ENCODE assay signal across 8 cellular contexts in the genomic region with DNA sequence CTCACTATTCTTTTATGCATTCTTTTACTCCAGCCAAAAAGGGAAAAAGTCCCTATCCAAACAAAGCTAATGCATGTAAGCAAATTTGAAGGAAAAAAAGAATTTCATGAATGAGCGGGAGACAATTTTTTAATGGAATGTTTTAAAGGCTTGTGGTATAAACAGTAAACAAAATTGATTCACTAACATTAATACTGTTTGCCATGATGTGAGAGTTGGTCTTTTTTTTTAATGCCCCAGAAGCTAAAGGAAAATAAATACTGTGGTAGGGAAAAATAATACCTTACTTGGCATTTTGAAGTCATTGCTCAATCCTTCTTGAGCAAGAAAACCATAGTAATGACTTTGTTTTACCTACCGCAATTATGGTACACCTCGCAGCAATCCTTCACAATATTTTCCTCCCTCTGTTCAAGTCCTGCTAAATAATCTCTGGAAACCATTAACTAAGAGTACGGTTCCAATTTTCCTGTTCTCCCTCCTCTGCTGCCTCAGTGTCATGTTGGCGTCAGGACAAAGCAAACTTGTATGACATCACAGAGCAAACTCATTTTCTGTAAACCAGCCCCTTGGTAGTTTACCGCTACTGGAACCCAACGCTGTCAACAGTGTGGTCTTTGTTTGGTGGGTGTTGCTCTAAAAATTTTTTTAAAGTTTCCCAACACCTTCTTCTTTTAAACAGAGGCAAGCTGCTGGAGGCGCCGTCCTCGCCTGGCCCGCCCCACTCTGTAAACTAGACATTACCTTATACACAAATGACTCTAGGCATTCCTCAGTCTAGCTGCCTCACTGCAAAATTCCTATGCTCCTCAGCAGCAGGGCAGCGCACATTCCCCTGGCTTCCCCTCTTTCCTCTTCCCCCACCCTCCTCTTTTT.
A peak's percentile ranks its signal among the peaks of the same experiment; 100 is the strongest.
DNase-seq lines count a peak whose midpoint lies in the region; ATAC-seq, FAIRE-seq and TF ChIP-seq lines count a peak whose summit lies in the region.

No MANE protein-coding gene starts in this region.

- CTCF ChIA-PET in A549 (lab: Yijun Ruan, JAX), result interaction anchor here (0.7 to 0.8 kb wide), 2 partner anchors 17 kb away, joined by 3 to 4 read pairs; no protein-coding TSS in a partner anchor

- H3K4me2 ChIP-seq in A549, result peak overlapping the region; percentile 72
- peak overlapping the region; percentile 61 for H3K4me2 ChIP-seq in hepatocyte

- TF ChIP-seq EP300 in A549 (IDR thresholded peaks at IDR 0.05), result no peak

- TF ChIP-seq POLR2A in A549 (IDR thresholded peaks at IDR 0.05; ENCODE audit: low read length), result no peak

- no peaks in the 10 kb centered on the region for H3K36me3 ChIP-seq in hepatocyte (replicated peaks; ENCODE audit: insufficient read depth, low read depth)

- H3K27me3 ChIP-seq in hepatocyte, result no peaks in the 10 kb centered on the region

- ATAC-seq in A549, result peak; percentile 95 to 96
- peak; percentile 29 for ATAC-seq in stimulated activated effector memory CD8-positive, alpha-beta T cell treated with anti-CD3 and anti-CD28 coated beads, Interleukin-12 subunit alpha, Interleukin-12 subunit beta, amount 100 ng/mL, for 72 hours
- ATAC-seq in GM19463 (IDR thresholded peaks at IDR 0.05; ENCODE audit: unreplicated experiment), result no peak
- ATAC-seq in HG02870 (IDR thresholded peaks at IDR 0.05; ENCODE audit: unreplicated experiment), result no peak

- no peak overlapping the region for H3K4me3 Mint-ChIP-seq in stimulated activated effector memory CD8-positive, alpha-beta T cell treated with anti-CD3 and anti-CD28 coated beads, Interleukin-12 subunit alpha, Interleukin-12 subunit beta, amount 100 ng/mL, for 72 hours

- POLR2A ChIA-PET in A549 (lab: Yijun Ruan, JAX), result interaction anchor here (0.7 to 1.3 kb wide), 2 partner anchors 78 to 869 kb away, joined by 3 to 4 read pairs; no protein-coding TSS in a partner anchor

- H4K20me1 ChIP-seq in hepatocyte (ENCODE audit: insufficient read depth, poor library complexity, severe bottlenecking), result no peaks in the 10 kb centered on the region

- no peak overlapping the region for H2AFZ ChIP-seq in hepatocyte

- no peak for TF ChIP-seq RAD21 in A549 (conservative IDR thresholded peaks at IDR 0.05 in 1 of 2, IDR thresholded peaks at IDR 0.05 in 1 of 2)

- no peak for FAIRE-seq in A549 (lab: Jason Lieb, UNC)

- TF ChIP-seq CTCF in A549 (IDR thresholded peaks at IDR 0.05), result no peak
- TF ChIP-seq CTCF in hepatocyte (IDR thresholded peaks at IDR 0.05; ENCODE audit: poor library complexity), result no peak

- H3K9me2 ChIP-seq in hepatocyte (replicated peaks; ENCODE audit: insufficient read depth), result no peaks in the 10 kb centered on the region

- peaks cover 4% of the 10 kb centered on the region for H3K9me3 Mint-ChIP-seq in stimulated activated effector memory CD8-positive, alpha-beta T cell treated with anti-CD3 and anti-CD28 coated beads, Interleukin-12 subunit alpha, Interleukin-12 subunit beta, amount 100 ng/mL, for 72 hours

- peaks cover 19% of the 10 kb centered on the region for H3K4me1 Mint-ChIP-seq in stimulated activated effector memory CD8-positive, alpha-beta T cell treated with anti-CD3 and anti-CD28 coated beads, Interleukin-12 subunit alpha, Interleukin-12 subunit beta, amount 100 ng/mL, for 72 hours

- H3K27ac Mint-ChIP-seq in stimulated activated effector memory CD8-positive, alpha-beta T cell treated with anti-CD3 and anti-CD28 coated beads, Interleukin-12 subunit alpha, Interleukin-12 subunit beta, amount 100 ng/mL, for 72 hours, result no peak overlapping the region

- DNase-seq in A549 (ENCODE audit: low read depth in 1 of 2, low spot score in 1 of 2) (peak; percentile 44 to 87), HuH-7.5 (ENCODE audit: low spot score) (peak; percentile 25), hepatocyte (ENCODE audit: low spot score) (no peak), NCI-H2107 (lab: John Stamatoyannopoulos, UW) (no peak)
- DNase-seq in stimulated activated effector memory CD8-positive, alpha-beta T cell treated with anti-CD3 and anti-CD28 coated beads, Interleukin-12 subunit alpha, Interleukin-12 subunit beta, amount 100 ng/mL, for 72 hours (ENCODE audit: low spot score in 2 of 2), result peak in 1 of 2 donors; percentile 45

- no peaks in the 10 kb centered on the region for H3K79me2 ChIP-seq in hepatocyte

- H3K9me3 ChIP-seq in A549 (peaks cover 2% of the 10 kb centered on the region; the same call in 2 of the 3 replicates), hepatocyte (ENCODE audit: low read depth) (no peaks in the 10 kb centered on the region)

- H3K4me1 ChIP-seq in A549, result peaks cover 45% of the 10 kb centered on the region
- H3K4me1 ChIP-seq in hepatocyte (ENCODE audit: insufficient read depth), result peaks cover 42% of the 10 kb centered on the region

- H3K4me3 ChIP-seq in A549 (peak overlapping the region; percentile 27; the same call in 2 of the 3 replicates), hepatocyte (no peak overlapping the region)

- H3K36me3 Mint-ChIP-seq in stimulated activated effector memory CD8-positive, alpha-beta T cell treated with anti-CD3 and anti-CD28 coated beads, Interleukin-12 subunit alpha, Interleukin-12 subunit beta, amount 100 ng/mL, for 72 hours, result no peaks in the 10 kb centered on the region

- H3K27ac ChIP-seq in A549, result peak overlapping the region; percentile 70 to 89
- H3K27ac ChIP-seq in adipose tissue (ENCODE audit: low read depth, low read length), result peak overlapping the region; percentile 34
- H3K27ac ChIP-seq in hepatocyte, result peak overlapping the region; percentile 94

- 8% methylated on average over 12 of the region's 12 CpGs for WGBS in A549 (ENCODE audit: missing lambda C conversion rate)
- WGBS in adipose tissue, 3 donors, result 12 to 41% (median 39%) methylated on average over 12 of the region's 12 CpGs
- 12% methylated on average over 11 of the region's 12 CpGs for whole genome bisulfite sequencing in hepatocyte (ENCODE audit: low lambda C conversion rate, missing lambda C conversion rate)

TF ChIP-seq in A549, 52 proteins besides CTCF, POLR2A, EP300 and RAD21 (continues in another document):
- TF ChIP-seq KDM1A (IDR thresholded peaks at IDR 0.05; ENCODE audit: low read depth), result no peak
- TF ChIP-seq SMC3 (IDR thresholded peaks at IDR 0.05), result no peak
- peak; percentile 64 for TF ChIP-seq MAFK (IDR thresholded peaks at IDR 0.05; ENCODE audit: partially characterized antibody)
- TF ChIP-seq FOSB (CRISPR knock-in tag; IDR thresholded peaks at IDR 0.05), result no peak
- no peak for TF ChIP-seq CBX2 (IDR thresholded peaks at IDR 0.05; ENCODE audit: borderline replicate concordance, low read depth)
- TF ChIP-seq HOXA7 (CRISPR knock-in tag; IDR thresholded peaks at IDR 0.05), result no peak
- no peak for TF ChIP-seq TP53 (CRISPR knock-in tag; IDR thresholded peaks at IDR 0.05)
- TF ChIP-seq, protein P1, sequence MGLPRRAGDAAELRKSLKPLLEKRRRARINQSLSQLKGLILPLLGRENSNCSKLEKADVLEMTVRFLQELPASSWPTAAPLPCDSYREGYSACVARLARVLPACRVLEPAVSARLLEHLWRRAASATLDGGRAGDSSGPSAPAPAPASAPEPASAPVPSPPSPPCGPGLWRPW (IDR thresholded peaks at IDR 0.05), result no peak
- no peak for TF ChIP-seq HEYL (CRISPR knock-in tag; IDR thresholded peaks at IDR 0.05)
- no peak for TF ChIP-seq NFE2L2 (conservative IDR thresholded peaks at IDR 0.05; ENCODE audit: low read length)
- TF ChIP-seq ZNF302 (CRISPR knock-in tag; IDR thresholded peaks at IDR 0.05), result no peak
- no peak for TF ChIP-seq HOXB13 (CRISPR knock-in tag; IDR thresholded peaks at IDR 0.05; ENCODE audit: low read depth)
- TF ChIP-seq RFX5 (IDR thresholded peaks at IDR 0.05), result no peak
- TF ChIP-seq RNF2 (IDR thresholded peaks at IDR 0.05; ENCODE audit: borderline replicate concordance, low read depth), result no peak
- no peak for TF ChIP-seq FOSL2 (IDR thresholded peaks at IDR 0.05)
- TF ChIP-seq FOSL2 (CRISPR knock-in tag; IDR thresholded peaks at IDR 0.05), result peak; percentile 2; the same call in 1 of the 2 replicates
- TF ChIP-seq TFCP2L1 (CRISPR knock-in tag; IDR thresholded peaks at IDR 0.05), result no peak
- TF ChIP-seq SREBF2 (IDR thresholded peaks at IDR 0.05), result no peak
- no peak for TF ChIP-seq PHF8 (IDR thresholded peaks at IDR 0.05; ENCODE audit: borderline replicate concordance, low read depth)
- TF ChIP-seq CHD4 (IDR thresholded peaks at IDR 0.05; ENCODE audit: borderline replicate concordance), result no peak
- TF ChIP-seq JUNB (IDR thresholded peaks at IDR 0.05), result no peak
- TF ChIP-seq, protein P2, sequence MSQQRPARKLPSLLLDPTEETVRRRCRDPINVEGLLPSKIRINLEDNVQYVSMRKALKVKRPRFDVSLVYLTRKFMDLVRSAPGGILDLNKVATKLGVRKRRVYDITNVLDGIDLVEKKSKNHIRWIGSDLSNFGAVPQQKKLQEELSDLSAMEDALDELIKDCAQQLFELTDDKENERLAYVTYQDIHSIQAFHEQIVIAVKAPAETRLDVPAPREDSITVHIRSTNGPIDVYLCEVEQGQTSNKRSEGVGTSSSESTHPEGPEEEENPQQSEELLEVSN (IDR thresholded peaks at IDR 0.05; ENCODE audit: borderline replicate concordance, low read depth), result no peak
- TF ChIP-seq, protein P3, sequence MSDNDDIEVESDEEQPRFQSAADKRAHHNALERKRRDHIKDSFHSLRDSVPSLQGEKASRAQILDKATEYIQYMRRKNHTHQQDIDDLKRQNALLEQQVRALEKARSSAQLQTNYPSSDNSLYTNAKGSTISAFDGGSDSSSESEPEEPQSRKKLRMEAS (IDR thresholded peaks at IDR 0.05), result no peak
- TF ChIP-seq EHF (CRISPR knock-in tag; IDR thresholded peaks at IDR 0.05), result no peak
- no peak for TF ChIP-seq ZFP36 (IDR thresholded peaks at IDR 0.05; ENCODE audit: borderline replicate concordance, partially characterized antibody)
- TF ChIP-seq MYC (IDR thresholded peaks at IDR 0.05; ENCODE audit: borderline replicate concordance, low read length), result no peak
- TF ChIP-seq NPAS2 (CRISPR knock-in tag; IDR thresholded peaks at IDR 0.05; ENCODE audit: borderline replicate concordance), result no peak
- TF ChIP-seq RARB (CRISPR knock-in tag; IDR thresholded peaks at IDR 0.05), result no peak
- no peak for TF ChIP-seq ZSCAN20 (CRISPR knock-in tag; IDR thresholded peaks at IDR 0.05)
- peak; percentile 25; the same call in 1 of the 2 replicates for TF ChIP-seq GATA3 (IDR thresholded peaks at IDR 0.05; ENCODE audit: borderline replicate concordance)
- TF ChIP-seq FOXS1 (CRISPR knock-in tag; IDR thresholded peaks at IDR 0.05), result no peak
- no peak for TF ChIP-seq MAZ (IDR thresholded peaks at IDR 0.05; ENCODE audit: borderline replicate concordance, low read depth, low read length)

Comparison
In these comparisons a context has a peak if more than half of its experiments do, and no peak if none do; other contexts are left out.
1. ATAC-seq: peak in A549 (2 of 2) and stimulated activated effector memory CD8-positive, alpha-beta T cell treated with anti-CD3 and anti-CD28 coated beads, Interleukin-12 subunit alpha, Interleukin-12 subunit beta, amount 100 ng/mL, for 72 hours (single experiment); none in GM19463 (single experiment) and HG02870 (single experiment).
2. DNase-seq: peak in A549 (2 of 2) and HuH-7.5 (single experiment); none in hepatocyte (single experiment) and NCI-H2107 (single experiment).
3. H3K27ac ChIP-seq: peak in every context shown above with its lines; median percentile 94 in hepatocyte; 80 in A549; 34 in adipose tissue.